Comparison of ENCODE assay signal across 10 cellular contexts in genomic region chr17:17204635-17205231, GRCh38. TPM values are rescaled to one million over a fixed set of nuclear protein-coding genes. Genes with fewer than 3 reads are reported as not detected.
DNase-seq lines count a peak whose midpoint lies in the region; ATAC-seq, FAIRE-seq and TF ChIP-seq lines count a peak whose summit lies in the region.
"Had no signal": no experiment of that assay in that cellular context is flagged by ENCODE, and none has a peak within 500 bp of the region (broad histone marks: within the 10 kb centered on the region; RNA-seq: fewer than 3 reads in every experiment).

No MANE protein-coding gene starts in this region.

- TF ChIP-seq EP300 in K562 (IDR thresholded peaks at IDR 0.05; ENCODE audit: low read length) = no peak

- peak overlapping the region; percentile 88 to 95 (median 94) for H3K4me3 Mint-ChIP-seq in IgD-negative memory B cell
- peak overlapping the region; percentile 54 to 91 (median 85) for H3K4me3 Mint-ChIP-seq in naive B cell
- H3K4me3 Mint-ChIP-seq in type B pancreatic cell = no peak overlapping the region

- H3K9me1 ChIP-seq in K562 (ENCODE audit: control insufficient read depth, insufficient read depth, low read length) = no peaks in the 10 kb centered on the region

- no peak for TF ChIP-seq POLR2A in K562 (conservative IDR thresholded peaks at IDR 0.05)

- no peak overlapping the region for H2AFZ ChIP-seq in K562 (ENCODE audit: low read depth, low read length)

- WGBS in K562 (ENCODE audit: insufficient coverage, low coverage, missing lambda C conversion rate) = 3% methylated on average over 14 of the region's 14 CpGs

- H4K20me1 ChIP-seq in K562 (replicated peaks; ENCODE audit: control insufficient read depth, insufficient read depth, low read length) = no peaks in the 10 kb centered on the region

- TF ChIP-seq CTCF in AG10803 (conservative IDR thresholded peaks at IDR 0.05; ENCODE audit: low read length) (no peak), K562 (IDR thresholded peaks at IDR 0.05 in 2 of 3, conservative IDR thresholded peaks at IDR 0.05 in 1 of 3; ENCODE audit: insufficient read depth in 2 of 3, low read depth in 1 of 3, low read length in 3 of 3) (no peak), type B pancreatic cell (conservative IDR thresholded peaks at IDR 0.05) (no peak)

- no peaks in the 10 kb centered on the region for H3K9me3 Mint-ChIP-seq in IgD-negative memory B cell
- H3K9me3 Mint-ChIP-seq in naive B cell = peaks cover 0 to 2% (median 0%) of the 10 kb centered on the region in 7 donors
- H3K9me3 Mint-ChIP-seq in type B pancreatic cell = no peaks in the 10 kb centered on the region

- H3K27me3 Mint-ChIP-seq in IgD-negative memory B cell = no peaks in the 10 kb centered on the region
- no peaks in the 10 kb centered on the region for H3K27me3 Mint-ChIP-seq in naive B cell
- no peaks in the 10 kb centered on the region for H3K27me3 Mint-ChIP-seq in type B pancreatic cell

- H3K36me3 ChIP-seq in K562 (ENCODE audit: control insufficient read depth, insufficient read depth, low read length) = peaks cover 48% of the 10 kb centered on the region; the same call in 2 of the 3 replicates
- H3K36me3 ChIP-seq: thyroid gland had no signal

- H3K4me3 ChIP-seq in AG10803 (ENCODE audit: low read length) (peak overlapping the region; percentile 61), K562 (peak overlapping the region; percentile 66)

- no peaks in the 10 kb centered on the region for H3K9me3 ChIP-seq in K562 (replicated peaks; ENCODE audit: control insufficient read depth, insufficient read depth, low read depth, low read length)
- H3K9me3 ChIP-seq: thyroid gland had no signal

- H3K4me1 ChIP-seq in K562 (replicated peaks in 1 of 2; ENCODE audit: control insufficient read depth in 2 of 2, insufficient read depth in 2 of 2, low read length in 2 of 2) = peaks cover 10 to 39% of the 10 kb centered on the region in 2 experiments; a peak in 4 of 5 replicates

- ATAC-seq in K562 (peak; percentile 15), naive B cell (ENCODE audit: low read depth in 2 of 2) (no peak), HG02981 (IDR thresholded peaks at IDR 0.05; ENCODE audit: unreplicated experiment) (no peak), HG02623 (IDR thresholded peaks at IDR 0.05; ENCODE audit: unreplicated experiment) (no peak)

- H3K27me3 ChIP-seq in K562 (ENCODE audit: control insufficient read depth in 2 of 2, insufficient read depth in 2 of 2, low read length in 2 of 2) = no peaks in the 10 kb centered on the region
- H3K27me3 ChIP-seq: thyroid gland had no signal

- CTCF ChIA-PET in K562 (lab: Yijun Ruan, JAX; ENCODE audit: low intra/inter-chr PET ratio) = interaction anchor here (0.6 kb wide), 1 partner anchor 437 kb away, joined by 5 read pairs; no protein-coding TSS in a partner anchor

- peak overlapping the region; percentile 92 for H3K27ac ChIP-seq in K562 (ENCODE audit: extremely low read depth, low read depth, low read length)

- no peak for FAIRE-seq in K562 (lab: Jason Lieb, UNC)

- in situ Hi-C loops in K562 (cut with MboI) = no loop called here

- BruUV-seq in K562 (replicated peaks; lab: Mats Ljungman, UMichigan) = no TSS peak

- peaks cover 0 to 15% (median 14%) of the 10 kb centered on the region in 3 donors for H3K4me1 Mint-ChIP-seq in IgD-negative memory B cell
- peaks cover 10 to 22% (median 20%) of the 10 kb centered on the region in 3 donors for H3K4me1 Mint-ChIP-seq in naive B cell
- H3K4me1 Mint-ChIP-seq in type B pancreatic cell (ENCODE audit: unreplicated experiment) = peaks cover 14% of the 10 kb centered on the region

- H3K36me3 Mint-ChIP-seq in IgD-negative memory B cell = peaks cover 4% of the 10 kb centered on the region
- H3K36me3 Mint-ChIP-seq in naive B cell = no peaks in the 10 kb centered on the region
- H3K36me3 Mint-ChIP-seq in type B pancreatic cell = no peaks in the 10 kb centered on the region

- H3K27ac Mint-ChIP-seq in IgD-negative memory B cell = peak overlapping the region; percentile 92 to 97 (median 93)
- H3K27ac Mint-ChIP-seq in naive B cell = peak overlapping the region in 4 of 6 donors; percentile 24 to 85 (median 64)
- no peak overlapping the region for H3K27ac Mint-ChIP-seq in type B pancreatic cell

- peaks cover 47% of the 10 kb centered on the region for H3K79me2 ChIP-seq in K562 (ENCODE audit: control insufficient read depth, insufficient read depth, low read length)

- no peak for DNase-seq in AG10803 (ENCODE audit: low read depth)
- DNase-seq in K562 (ENCODE audit: extremely low read depth in 1 of 4, low spot score in 3 of 4) = peak in 1 of 4 experiments; percentile 15
- DNase-seq in naive B cell = no peak
- no peak for DNase-seq in type B pancreatic cell (ENCODE audit: extremely low spot score, unreplicated experiment)
- DNase-seq in NCI-H2081 treated with DMSO at 0.1 percent for 48 hours (lab: John Stamatoyannopoulos, UW) = no peak
- DNase-seq: NCI-H446 treated with DMSO at 0.1 percent for 48 hours had no signal

- H3K4me2 ChIP-seq in K562 (ENCODE audit: insufficient read depth, low read length) = peak overlapping the region; percentile 84

- peak overlapping the region; percentile 88 to 97 for H3K9ac ChIP-seq in K562 (ENCODE audit: insufficient read depth in 1 of 2, low read depth in 2 of 2, low read length in 2 of 2)

- POLR2A ChIA-PET in K562 (lab: Yijun Ruan, JAX) = interaction anchor here (0.8 kb wide), 1 partner anchor 17 kb away, joined by 3 read pairs; no protein-coding TSS in a partner anchor

- no peak for TF ChIP-seq RAD21 in K562 (CRISPR knock-in tag; conservative IDR thresholded peaks at IDR 0.05 in 1 of 2, IDR thresholded peaks at IDR 0.05 in 1 of 2)

- intact Hi-C loops in K562 (cut with micrococcal nuclease) = no loop called here

TF ChIP-seq in K562, 482 proteins besides CTCF, POLR2A, EP300 and RAD21 (continues in another document):
- no peak for TF ChIP-seq ETV5 (CRISPR knock-in tag; IDR thresholded peaks at IDR 0.05; ENCODE audit: low read depth)
- TF ChIP-seq L3MBTL2 (IDR thresholded peaks at IDR 0.05) = no peak
- TF ChIP-seq ASH1L (IDR thresholded peaks at IDR 0.05; ENCODE audit: borderline replicate concordance, low read depth, partially characterized antibody) = no peak
- TF ChIP-seq, protein P1, sequence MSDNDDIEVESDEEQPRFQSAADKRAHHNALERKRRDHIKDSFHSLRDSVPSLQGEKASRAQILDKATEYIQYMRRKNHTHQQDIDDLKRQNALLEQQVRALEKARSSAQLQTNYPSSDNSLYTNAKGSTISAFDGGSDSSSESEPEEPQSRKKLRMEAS (CRISPR knock-in tag; IDR thresholded peaks at IDR 0.05) = peak; percentile 49
- TF ChIP-seq POLR2AphosphoS5 (IDR thresholded peaks at IDR 0.05; ENCODE audit: control insufficient read depth, insufficient read depth, low read depth, low read length) = no peak
- TF ChIP-seq LCOR (CRISPR knock-in tag; IDR thresholded peaks at IDR 0.05) = no peak
- no peak for TF ChIP-seq ZNF121 (CRISPR knock-in tag; conservative IDR thresholded peaks at IDR 0.05)
- no peak for TF ChIP-seq ZBTB8A (IDR thresholded peaks at IDR 0.05; ENCODE audit: partially characterized antibody)
- TF ChIP-seq TCF3 (CRISPR knock-in tag; IDR thresholded peaks at IDR 0.05) = no peak
- TF ChIP-seq SREBF1 (IDR thresholded peaks at IDR 0.05; ENCODE audit: borderline replicate concordance, low read depth, low read length) = no peak

RNA-seq across cellular contexts. Expression of gene PLD6, which starts 1.4 kb away (rescaled TPM):
- 5.8 TPM for polyA plus RNA-seq in IgD-negative memory B cell
- total RNA-seq in K562 (2011; cell fraction: chromatin; rRNA removed; ENCODE audit: low replicate concordance) = 18.1 and 27.4 TPM in 2 replicates
- total RNA-seq in K562 (2011; cell fraction: nucleolus; rRNA removed) = 21.3 and 28.2 TPM in 2 replicates
- total RNA-seq in K562 (2011; cell fraction: nucleoplasm; rRNA removed) = 27.1 and 28.1 TPM in 2 replicates
- 10.0 and 13.9 TPM in 2 replicates for total RNA-seq in K562 (2014; rRNA removed)
- total RNA-seq in K562 (2014; rRNA removed; fragmentation: Illumina TruSeq; extraction: Trizol) = 6.5 and 7.4 TPM in 2 replicates
- 6.5 and 6.9 TPM in 2 replicates for total RNA-seq in K562 (2015; rRNA removed; fragmentation: Illumina TruSeq; extraction: Trizol)
- total RNA-seq in K562 (2021) = 12.5 and 13.3 TPM in 2 replicates
- polyA plus RNA-seq in K562 (2011; rRNA removed) = 7.5 and 9.3 TPM in 2 replicates
- 9.3 and 9.5 TPM in 2 replicates for polyA plus RNA-seq in K562 (2011; cell fraction: cytosol; rRNA removed)
- 6.9 and 7.1 TPM in 2 replicates for polyA plus RNA-seq in K562 (2011; cell fraction: nucleus; rRNA removed)
- polyA plus RNA-seq in K562 (2012) = 3.2 and 6.1 TPM in 2 replicates
- 9.4 and 10.8 TPM in 2 replicates for polyA plus RNA-seq in K562 (2014; fragmentation: Illumina TruSeq; extraction: Trizol)
- 10 to 100 TPM in 1 of 2 experiments, 1 to 10 TPM in 1; 3.6 to 15.6 TPM for polyA plus RNA-seq in K562 (2014; fragmentation: Nextera tagmentation; extraction: Ambion mirVana)
- 11.3 and 13.9 TPM in 2 replicates for polyA plus RNA-seq in K562 (2014; rRNA removed)
- polyA minus RNA-seq in K562 (2011; rRNA and poly(A)+ RNA removed) = 7.9 and 13.4 TPM in 2 replicates
- polyA minus RNA-seq in K562 (2011; cell fraction: cytosol; rRNA and poly(A)+ RNA removed) = 6.2 and 6.7 TPM in 2 replicates
- polyA minus RNA-seq in K562 (2011; cell fraction: nucleus; rRNA and poly(A)+ RNA removed) = 4.4 and 4.6 TPM in 2 replicates
- 10 to 100 TPM in 1 of 6 donors, 1 to 10 TPM in 4, not detected in 1; 1.9 to 22.0 (median 4.1) TPM for polyA plus RNA-seq in naive B cell (ENCODE audit: low read depth in 6 of 6)
- total RNA-seq in type B pancreatic cell (ENCODE audit: low replicate concordance) = 0.43 and 1.5 TPM in 2 replicates

RNA-seq across cellular contexts. Expression of gene FLCN, which starts 32.2 kb away (rescaled TPM):
- polyA plus RNA-seq in IgD-negative memory B cell = 2.4 TPM
- 103 and 239 TPM in 2 replicates for total RNA-seq in K562 (2011; cell fraction: chromatin; rRNA removed; ENCODE audit: low replicate concordance)
- 94.7 and 106 TPM in 2 replicates for total RNA-seq in K562 (2011; cell fraction: nucleolus; rRNA removed)
- total RNA-seq in K562 (2011; cell fraction: nucleoplasm; rRNA removed) = 92.5 and 107 TPM in 2 replicates
- 17.9 and 23.2 TPM in 2 replicates for total RNA-seq in K562 (2014; rRNA removed)
- total RNA-seq in K562 (2014; rRNA removed; fragmentation: Illumina TruSeq; extraction: Trizol) = 10.0 and 10.7 TPM in 2 replicates
- total RNA-seq in K562 (2015; rRNA removed; fragmentation: Illumina TruSeq; extraction: Trizol) = 20.7 and 22.5 TPM in 2 replicates
- 31.1 and 33.5 TPM in 2 replicates for total RNA-seq in K562 (2021)
- polyA plus RNA-seq in K562 (2011; rRNA removed) = 10.9 and 12.2 TPM in 2 replicates
- polyA plus RNA-seq in K562 (2011; cell fraction: cytosol; rRNA removed) = 9.9 and 10.6 TPM in 2 replicates
- 22.7 and 40.7 TPM in 2 replicates for polyA plus RNA-seq in K562 (2011; cell fraction: nucleus; rRNA removed)
- polyA plus RNA-seq in K562 (2012) = 22.0 and 26.6 TPM in 2 replicates
- 10.7 and 14.5 TPM in 2 replicates for polyA plus RNA-seq in K562 (2014; fragmentation: Illumina TruSeq; extraction: Trizol)
- 1 to 10 TPM; 1.6 to 1.8 TPM for polyA plus RNA-seq in K562 (2014; fragmentation: Nextera tagmentation; extraction: Ambion mirVana)
- 15.9 and 17.4 TPM in 2 replicates for polyA plus RNA-seq in K562 (2014; rRNA removed)
- 11.5 and 19.0 TPM in 2 replicates for polyA minus RNA-seq in K562 (2011; rRNA and poly(A)+ RNA removed)
- polyA minus RNA-seq in K562 (2011; cell fraction: cytosol; rRNA and poly(A)+ RNA removed) = 9.4 and 10.0 TPM in 2 replicates
- 17.8 and 19.1 TPM in 2 replicates for polyA minus RNA-seq in K562 (2011; cell fraction: nucleus; rRNA and poly(A)+ RNA removed)
- polyA plus RNA-seq in naive B cell (ENCODE audit: low read depth in 6 of 6) = 1 to 10 TPM; 3.6 to 7.4 (median 5.7) TPM
- total RNA-seq in type B pancreatic cell (ENCODE audit: low replicate concordance) = 55.8 and 60.9 TPM in 2 replicates
